ENCODE assay signal across 1 cellular context in genomic region chr12:121590476-121591143, GRCh38.
TF ChIP-seq lines count a peak whose summit lies in the region.

No MANE protein-coding gene starts in this region.

TF ChIP-seq in HepG2, 621 proteins besides CTCF, POLR2A, EP300 and RAD21 (continued from another document):
- no peak for TF ChIP-seq TAF15 (IDR thresholded peaks at IDR 0.05; ENCODE audit: low read depth, low read length, poor library complexity, severe bottlenecking)
- TF ChIP-seq PAXIP1 (CRISPR knock-in tag; conservative IDR thresholded peaks at IDR 0.05), result peak; percentile 49
- TF ChIP-seq MED1 (CRISPR knock-in tag; IDR thresholded peaks at IDR 0.05), result 0 out of 2 replicates have a peak, but pooled peaks have one; percentile 12
- peak; percentile 42; the same call in 1 of the 2 replicates for TF ChIP-seq SOX5 (CRISPR knock-in tag; IDR thresholded peaks at IDR 0.05; ENCODE audit: borderline replicate concordance)
- no peak for TF ChIP-seq FOXC1 (CRISPR knock-in tag; IDR thresholded peaks at IDR 0.05; ENCODE audit: borderline replicate concordance)
- no peak for TF ChIP-seq SP140L (CRISPR knock-in tag; IDR thresholded peaks at IDR 0.05; ENCODE audit: borderline replicate concordance)
- no peak for TF ChIP-seq ZC3H4 (CRISPR knock-in tag; IDR thresholded peaks at IDR 0.05; ENCODE audit: borderline replicate concordance)
- no peak for TF ChIP-seq SOX13 (IDR thresholded peaks at IDR 0.05)
- TF ChIP-seq SOX13 (CRISPR knock-in tag; conservative IDR thresholded peaks at IDR 0.05 in 1 of 2, IDR thresholded peaks at IDR 0.05 in 1 of 2), result peak in 1 of 2 experiments; percentile 25; a peak in 1 of 4 replicates
- 0 out of 2 replicates have a peak, but pooled peaks have one; percentile 34 for TF ChIP-seq PHF20 (CRISPR knock-in tag; IDR thresholded peaks at IDR 0.05)
- 0 out of 2 replicates have a peak, but pooled peaks have one; percentile 30 for TF ChIP-seq PHF21A (CRISPR knock-in tag; IDR thresholded peaks at IDR 0.05)
- TF ChIP-seq, protein P1, sequence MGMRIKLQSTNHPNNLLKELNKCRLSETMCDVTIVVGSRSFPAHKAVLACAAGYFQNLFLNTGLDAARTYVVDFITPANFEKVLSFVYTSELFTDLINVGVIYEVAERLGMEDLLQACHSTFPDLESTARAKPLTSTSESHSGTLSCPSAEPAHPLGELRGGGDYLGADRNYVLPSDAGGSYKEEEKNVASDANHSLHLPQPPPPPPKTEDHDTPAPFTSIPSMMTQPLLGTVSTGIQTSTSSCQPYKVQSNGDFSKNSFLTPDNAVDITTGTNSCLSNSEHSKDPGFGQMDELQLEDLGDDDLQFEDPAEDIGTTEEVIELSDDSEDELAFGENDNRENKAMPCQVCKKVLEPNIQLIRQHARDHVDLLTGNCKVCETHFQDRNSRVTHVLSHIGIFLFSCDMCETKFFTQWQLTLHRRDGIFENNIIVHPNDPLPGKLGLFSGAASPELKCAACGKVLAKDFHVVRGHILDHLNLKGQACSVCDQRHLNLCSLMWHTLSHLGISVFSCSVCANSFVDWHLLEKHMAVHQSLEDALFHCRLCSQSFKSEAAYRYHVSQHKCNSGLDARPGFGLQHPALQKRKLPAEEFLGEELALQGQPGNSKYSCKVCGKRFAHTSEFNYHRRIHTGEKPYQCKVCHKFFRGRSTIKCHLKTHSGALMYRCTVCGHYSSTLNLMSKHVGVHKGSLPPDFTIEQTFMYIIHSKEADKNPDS (CRISPR knock-in tag; IDR thresholded peaks at IDR 0.05), result no peak
- no peak for TF ChIP-seq RBFOX2 (IDR thresholded peaks at IDR 0.05; ENCODE audit: low read depth, low read length)
- TF ChIP-seq, protein P2, sequence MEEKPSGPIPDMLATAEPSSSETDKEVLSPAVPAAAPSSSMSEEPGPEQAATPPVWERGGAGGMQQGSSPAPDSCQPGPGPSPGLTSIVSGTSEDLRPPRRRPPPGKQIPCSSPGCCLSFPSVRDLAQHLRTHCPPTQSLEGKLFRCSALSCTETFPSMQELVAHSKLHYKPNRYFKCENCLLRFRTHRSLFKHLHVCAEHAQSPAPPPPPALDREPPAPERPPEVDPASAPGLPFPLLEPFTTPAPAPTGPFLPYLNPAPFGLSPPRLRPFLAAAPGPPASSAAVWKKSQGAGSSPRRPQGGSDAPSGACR (CRISPR knock-in tag; IDR thresholded peaks at IDR 0.05), result 0 out of 2 replicates have a peak, but pooled peaks have one; percentile 23
- TF ChIP-seq GABPB1 (CRISPR knock-in tag; IDR thresholded peaks at IDR 0.05), result no peak
- TF ChIP-seq PRDM15 (CRISPR knock-in tag; IDR thresholded peaks at IDR 0.05), result peak; percentile 69; the same call in 1 of the 2 replicates
- peak; percentile 30; the same call in 1 of the 2 replicates for TF ChIP-seq ELF3 (CRISPR knock-in tag; IDR thresholded peaks at IDR 0.05)
- peak; percentile 34; the same call in 1 of the 2 replicates for TF ChIP-seq SIX1 (CRISPR knock-in tag; IDR thresholded peaks at IDR 0.05; ENCODE audit: borderline replicate concordance)
- TF ChIP-seq TFAP4 (IDR thresholded peaks at IDR 0.05; ENCODE audit: borderline replicate concordance, low read depth), result peak; percentile 80; the same call in 1 of the 2 replicates
- TF ChIP-seq SP2 (CRISPR knock-in tag; IDR thresholded peaks at IDR 0.05), result peak; percentile 3
- peak; percentile 52 for TF ChIP-seq NR2F6 (IDR thresholded peaks at IDR 0.05)
- peak; percentile 31; the same call in 1 of the 2 replicates for TF ChIP-seq NR2F6 (CRISPR knock-in tag; IDR thresholded peaks at IDR 0.05)
- peak; percentile 72 for TF ChIP-seq SAP130 (CRISPR knock-in tag; IDR thresholded peaks at IDR 0.05; ENCODE audit: low read depth)
- no peak for TF ChIP-seq ELF1 (CRISPR knock-in tag; IDR thresholded peaks at IDR 0.05)
- TF ChIP-seq HDAC2 (CRISPR knock-in tag; IDR thresholded peaks at IDR 0.05), result no peak
- peak; percentile 89 for TF ChIP-seq ZNF652 (CRISPR knock-in tag; IDR thresholded peaks at IDR 0.05; ENCODE audit: borderline replicate concordance, low read depth)
